In genomic region chr11:19306570-19306969, GRCh38 we compare ENCODE assay signal across 16 cellular contexts.
"Had no signal": no experiment of that assay in that cellular context is flagged by ENCODE, and none has a peak within 500 bp of the region (broad histone marks: within the 10 kb centered on the region; RNA-seq: fewer than 3 reads in every experiment).

No MANE protein-coding gene starts in this region.

- DNase-seq: effector CD4-positive, alpha-beta T cell; endodermal cell; erythroblast; foreskin keratinocyte; head of caudate nucleus; kidney; left cardiac atrium; mammary epithelial cell; occipital lobe; pancreas; right cardiac atrium; small intestine; stimulated activated CD4-positive, alpha-beta T cell treated with anti-CD3 and anti-CD28 coated beads, Interleukin-12 subunit alpha, Interleukin-12 subunit beta, amount 100 ng/mL, for 4 hours; stimulated activated naive CD4-positive, alpha-beta T cell; trophoblast cell had no signal

- ATAC-seq: foreskin keratinocyte; left cardiac atrium; natural killer cell treated with Interleukin-12 subunit alpha and Interleukin-12 subunit beta and Interleukin-15 and Interleukin-18, amount 100 ng/mL, for 72 hours; pancreas; right cardiac atrium had no signal
